11 cellular contexts compared by ENCODE assay signal in the genomic region with DNA sequence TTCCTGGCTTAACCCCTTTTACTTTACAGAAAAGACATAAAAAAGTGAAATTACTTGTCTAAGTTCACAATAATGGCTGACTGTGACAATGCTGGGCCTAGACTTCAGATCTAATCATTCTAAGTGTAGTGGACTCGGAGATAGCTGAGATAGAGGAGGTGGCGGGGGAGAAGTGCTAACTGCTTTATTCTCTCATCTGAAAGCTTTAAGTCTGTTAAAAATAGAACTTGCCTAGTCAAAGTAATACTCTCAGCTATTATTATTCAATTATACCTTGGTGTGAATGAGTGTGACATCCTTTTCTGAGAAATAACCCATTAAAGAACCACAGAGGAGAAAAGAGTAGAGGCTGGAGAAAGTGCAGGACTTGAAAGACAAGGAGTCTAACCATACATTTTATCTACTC.
A peak's percentile ranks its signal among the peaks of the same experiment; 100 is the strongest.
DNase-seq lines count a peak whose midpoint lies in the region; ATAC-seq lines count a peak whose summit lies in the region.
"Had no signal": no experiment of that assay in that cellular context is flagged by ENCODE, and none has a peak within 500 bp of the region (broad histone marks: within the 10 kb centered on the region; RNA-seq: fewer than 3 reads in every experiment).

No MANE protein-coding gene starts in this region.

- ATAC-seq in GM21576 (IDR thresholded peaks at IDR 0.05; ENCODE audit: unreplicated experiment) (peak; percentile 54), HG03442 (IDR thresholded peaks at IDR 0.05; ENCODE audit: unreplicated experiment) (peak; percentile 62), HG03457 (IDR thresholded peaks at IDR 0.05; ENCODE audit: unreplicated experiment) (no peak)
- ATAC-seq: right cardiac atrium had no signal

- DNase-seq in stimulated activated naive CD4-positive, alpha-beta T cell treated with Interleukin-2 at 50 U/mL for 16 hours (lab: John Stamatoyannopoulos, UW), result peak; percentile 14
- no peak for DNase-seq in stimulated activated naive CD4-positive, alpha-beta T cell (lab: John Stamatoyannopoulos, UW)
- DNase-seq in HK-2 (ENCODE audit: unreplicated experiment), result no peak
- DNase-seq in HPDE6-E6E7 (ENCODE audit: extremely low spot score), result no peak
- DNase-seq in NCI-H510A (lab: John Stamatoyannopoulos, UW), result no peak
- DNase-seq: DND-41, NCI-H1436 treated with DMSO at 0.1 percent for 48 hours, right cardiac atrium had no signal
